In the genomic region with DNA sequence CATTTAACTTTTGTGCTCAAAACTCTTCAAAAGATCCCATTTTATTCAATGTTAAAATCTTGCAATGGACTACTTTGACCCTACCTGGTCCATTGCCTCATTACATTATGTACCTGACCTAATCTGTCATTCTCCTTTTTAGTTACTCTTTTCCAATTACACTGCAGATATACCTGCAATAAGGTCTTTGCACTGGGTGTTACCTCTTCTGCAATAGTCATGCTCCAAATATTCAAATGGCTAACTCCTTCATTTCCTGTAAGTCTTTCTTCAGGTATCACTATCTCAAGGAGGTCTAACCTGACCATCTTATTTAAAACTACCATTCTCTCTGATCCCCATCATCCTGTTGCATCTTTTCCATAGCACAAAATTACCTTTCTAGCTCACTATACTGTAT, we compare ENCODE assay signal across 8 cellular contexts. TPM values are rescaled to one million over a fixed set of nuclear protein-coding genes. Genes with fewer than 3 reads are reported as not detected.
"Had no signal": no experiment of that assay in that cellular context is flagged by ENCODE, and none has a peak within 500 bp of the region (broad histone marks: within the 10 kb centered on the region; RNA-seq: fewer than 3 reads in every experiment).

No MANE protein-coding gene starts in this region.

- ATAC-seq: GM23338, HepG2 had no signal

- DNase-seq: H9, HCEC 1CT had no signal

- FAIRE-seq: H1, H54, HepG2 had no signal

- H3K4me3 ChIP-seq: GM23338 had no signal

RNA-seq across cellular contexts. Expression of a gene that starts 22.3 kb away (rescaled TPM):
- total RNA-seq: GM23338, H1, H9, HepG2, HT1080 had no signal
- polyA plus RNA-seq: GM23338, H1, HepG2, IgD-negative memory B cell had no signal
